ENCODE assay signal across 8 cellular contexts in genomic region chr7:130921391-130922180, GRCh38.
A peak's percentile ranks its signal among the peaks of the same experiment; 100 is the strongest.
DNase-seq lines count a peak whose midpoint lies in the region; ATAC-seq and TF ChIP-seq lines count a peak whose summit lies in the region.

No MANE protein-coding gene starts in this region.

- peak in 1 of 2 donors; percentile 9 for TF ChIP-seq CTCF in fibroblast of lung (conservative IDR thresholded peaks at IDR 0.05 in 1 of 2, IDR thresholded peaks at IDR 0.05 in 1 of 2; ENCODE audit: low read depth in 1 of 2, low read length in 2 of 2)

- peak overlapping the region; percentile 65 for H3K9ac ChIP-seq in fibroblast of lung (ENCODE audit: insufficient read depth, low read length)

- ATAC-seq in HG02571 (IDR thresholded peaks at IDR 0.05; ENCODE audit: unreplicated experiment), result no peak

- H3K79me2 ChIP-seq in fibroblast of lung (ENCODE audit: control insufficient read depth, insufficient read depth, low read length), result peaks cover 97% of the 10 kb centered on the region

- H4K20me1 ChIP-seq in fibroblast of lung (ENCODE audit: control insufficient read depth, extremely low read depth, insufficient read depth, low read length), result no peaks in the 10 kb centered on the region

- H3K27me3 ChIP-seq in SJSA1 (replicated peaks) (no peaks in the 10 kb centered on the region), fibroblast of lung (ENCODE audit: control insufficient read depth, insufficient read depth, low read length) (no peaks in the 10 kb centered on the region)

- H3K27ac ChIP-seq in SJSA1, result peak overlapping the region; percentile 73
- H3K27ac ChIP-seq in fibroblast of lung (ENCODE audit: insufficient read depth, low read length), result peak overlapping the region; percentile 93

- peak overlapping the region; percentile 89 for H3K4me2 ChIP-seq in fibroblast of lung (ENCODE audit: extremely low read depth, insufficient read depth, low read length)

- peaks cover 16% of the 10 kb centered on the region for H3K36me3 ChIP-seq in SJSA1
- H3K36me3 ChIP-seq in fibroblast of lung (ENCODE audit: control insufficient read depth, insufficient read depth, low read length), result peaks cover 6% of the 10 kb centered on the region

- no peaks in the 10 kb centered on the region for H3K9me3 ChIP-seq in SJSA1 (replicated peaks)
- no peaks in the 10 kb centered on the region for H3K9me3 ChIP-seq in fibroblast of lung (ENCODE audit: control insufficient read depth, insufficient read depth, low read depth, low read length)

- peaks cover 77% of the 10 kb centered on the region for H3K4me1 ChIP-seq in SJSA1 (replicated peaks)
- H3K4me1 ChIP-seq in fibroblast of lung (ENCODE audit: control insufficient read depth, extremely low read depth, insufficient read depth, low read length), result peaks cover 62% of the 10 kb centered on the region

- peak overlapping the region; percentile 28 for H3K4me3 ChIP-seq in SJSA1
- H3K4me3 ChIP-seq in fibroblast of lung (replicated peaks in 1 of 4; ENCODE audit: control extremely low read depth in 1 of 4, insufficient read depth in 1 of 4, low read depth in 3 of 4, low read length in 4 of 4), result peak overlapping the region; percentile 8 to 40 (median 28)

- peak; percentile 78 for DNase-seq in DMS153 treated with DMSO at 0.1 percent for 48 hours (lab: John Stamatoyannopoulos, UW; ENCODE audit: unreplicated experiment)
- DNase-seq in SJSA1 (ENCODE audit: low read depth in 1 of 2, low spot score in 2 of 2), result peak; percentile 66 to 78
- peak; percentile 89 to 97 for DNase-seq in fibroblast of lung (ENCODE audit: low read depth in 2 of 2)
- DNase-seq in occipital lobe (lab: John Stamatoyannopoulos, UW), result peak; percentile 61
- no peak for DNase-seq in NK-92 (lab: John Stamatoyannopoulos, UW; ENCODE audit: unreplicated experiment)
- DNase-seq in NK-92 treated with Interleukin-12 subunit alpha and Interleukin-12 subunit beta, amount 100 ng/mL, for 24 hours (lab: John Stamatoyannopoulos, UW), result no peak
- no peak for DNase-seq in HuH-7 (ENCODE audit: low spot score)

- H2AFZ ChIP-seq in fibroblast of lung (ENCODE audit: low read length), result no peak overlapping the region

Comparison
In these comparisons a context has a peak if more than half of its experiments do, and no peak if none do; other contexts are left out.
1. DNase-seq: peak in DMS153 treated with DMSO at 0.1 percent for 48 hours (single experiment), SJSA1 (2 of 2), fibroblast of lung (2 of 2) and occipital lobe (single experiment); none in NK-92 (single experiment), NK-92 treated with Interleukin-12 subunit alpha and Interleukin-12 subunit beta, amount 100 ng/mL, for 24 hours (single experiment) and HuH-7 (single experiment).